ENCODE assay signal across 22 cellular contexts in the genomic region with DNA sequence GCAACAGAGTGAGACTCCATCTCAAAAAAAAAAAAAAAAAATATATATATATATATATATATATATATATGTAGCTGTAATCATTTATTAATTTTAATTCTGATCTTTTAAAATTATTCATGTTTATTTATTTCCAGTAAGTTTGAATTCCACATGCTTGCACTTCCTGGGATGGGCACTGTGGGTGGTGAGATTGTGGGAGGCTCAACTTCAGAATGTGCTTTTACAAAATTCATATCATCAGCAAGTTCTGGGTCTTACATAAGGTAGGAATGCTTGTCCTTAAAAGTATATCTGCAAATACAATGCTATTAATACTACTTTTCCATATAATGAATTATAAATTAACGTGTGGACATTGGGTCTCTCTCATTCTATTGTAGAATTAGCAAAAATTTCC.
"Had no signal": no experiment of that assay in that cellular context is flagged by ENCODE, and none has a peak within 500 bp of the region (broad histone marks: within the 10 kb centered on the region; RNA-seq: fewer than 3 reads in every experiment).

No MANE protein-coding gene starts in this region.

- H3K27ac ChIP-seq: neutrophil, pancreas, prostate gland, right lobe of liver, sigmoid colon, stomach, thoracic aorta, thyroid gland, tibial nerve, upper lobe of left lung, vagina had no signal

- DNase-seq: naive thymus-derived CD8-positive, alpha-beta T cell; nephron progenitor cell; pancreas; right cardiac atrium; right lobe of liver; sigmoid colon; small intestine; stimulated activated CD4-positive, alpha-beta T cell treated with anti-CD3 and anti-CD28 coated beads, Interleukin-15, amount 100 ng/mL, for 24 hours; stimulated activated CD4-positive, alpha-beta T cell treated with anti-CD3 and anti-CD28 coated beads, Interleukin-2, amount 100 ng/mL, for 24 hours; stimulated activated CD4-positive, alpha-beta T cell treated with anti-CD3 and anti-CD28 coated beads, Interleukin-2, amount 100 ng/mL, for 48 hours; stimulated activated CD4-positive, alpha-beta T cell treated with anti-CD3 and anti-CD28 coated beads, Interleukin-4, amount 100 ng/mL, for 24 hours; stimulated activated naive B cell treated with anti-CD40 and anti-IgM and Interleukin-4, amounts not matched to agents 10 μg/mL and 1 μg/mL and 100 μg/mL, for 72 hours; stimulated activated naive CD4-positive, alpha-beta T cell treated with Interleukin-2 at 50 U/mL for 16 hours; stomach; thyroid gland; trophoblast cell; upper lobe of left lung had no signal
